Comparison of ENCODE assay signal across 30 cellular contexts in the genomic region with DNA sequence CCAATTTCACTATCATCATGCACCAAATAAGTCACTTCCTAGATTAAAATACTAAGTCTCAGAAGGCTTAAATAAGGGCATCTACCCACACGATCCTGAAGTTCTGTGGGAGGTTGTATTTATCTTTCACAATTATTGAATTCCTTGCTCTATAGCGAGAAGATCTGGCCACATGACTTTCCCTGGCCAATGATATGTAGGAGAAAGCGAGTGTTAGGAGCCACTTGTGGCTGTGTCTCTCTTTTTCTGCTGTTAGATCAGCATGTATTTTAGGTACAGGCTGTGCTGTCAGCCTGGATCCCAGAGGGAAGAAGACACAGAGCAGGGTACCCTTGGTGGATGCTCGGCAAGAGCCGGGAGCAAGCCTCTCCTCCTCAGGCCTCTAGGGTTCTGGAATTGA.
"Had no signal": no experiment of that assay in that cellular context is flagged by ENCODE, and none has a peak within 500 bp of the region (broad histone marks: within the 10 kb centered on the region; RNA-seq: fewer than 3 reads in every experiment).

No MANE protein-coding gene starts in this region.

- H3K9me3 ChIP-seq: adrenal gland, ascending aorta, body of pancreas had no signal

- H3K36me3 ChIP-seq: adrenal gland, ascending aorta, brain microvascular endothelial cell, breast epithelium, cardiac muscle cell had no signal

- H3K27me3 ChIP-seq: adrenal gland, ascending aorta, body of pancreas, brain microvascular endothelial cell, cardiac muscle cell had no signal

- H3K4me3 ChIP-seq: adrenal gland, ascending aorta, body of pancreas, breast epithelium, cardiac muscle cell had no signal

- H3K27ac ChIP-seq: adrenal gland, ascending aorta, body of pancreas, brain microvascular endothelial cell, breast epithelium, cardiac muscle cell had no signal

- H3K4me1 ChIP-seq: adrenal gland, ascending aorta, body of pancreas, breast epithelium had no signal

- DNase-seq: activated effector memory CD4-positive, alpha-beta T cell treated with anti-CD3 and anti-CD28 coated beads, Interleukin-2, amount 50 U/mL, for 16 hours; activated effector memory CD4-positive, alpha-beta T cell treated with Interleukin-2 at 50 U/mL for 16 hours; activated gamma-delta T cell; activated gamma-delta T cell treated with Interleukin-2 at 50 U/mL for 16 hours; activated naive CD4-positive, alpha-beta T cell; activated naive CD4-positive, alpha-beta T cell treated with anti-CD3 and anti-CD28 coated beads for 36 hours; activated naive CD4-positive, alpha-beta T cell treated with anti-CD3 and anti-CD28 coated beads, Interleukin-2, amount 10 ng/mL, durations not matched to agents 7 days and 5 days; activated naive CD4-positive, alpha-beta T cell treated with anti-CD3 and anti-CD28 coated beads, Interleukin-2, amount 50 U/mL, for 16 hours; activated naive CD4-positive, alpha-beta T cell treated with Interleukin-2 at 50 U/mL for 16 hours; activated naive CD8-positive, alpha-beta T cell treated with anti-CD3 and anti-CD28 coated beads for 36 hours; activated naive CD8-positive, alpha-beta T cell treated with anti-CD3 and anti-CD28 coated beads, Interleukin-2, amount 10 ng/mL, durations not matched to agents 7 days and 5 days; activated naive CD8-positive, alpha-beta T cell treated with anti-CD3 and anti-CD28 coated beads, Interleukin-2, amount 50 U/mL, for 24 hours; activated T-cell treated with anti-CD3 and anti-CD28 coated beads for 4 hours; activated T-cell treated with anti-CD3 and anti-CD28 coated beads, Interleukin-2, amount 50 U/mL, for 1 hour; activated T-cell treated with anti-CD3 and anti-CD28 coated beads, Interleukin-2, amount 50 U/mL, for 24 hours; activated T-cell treated with anti-CD3 and anti-CD28 coated beads, Interleukin-2, amount 50 U/mL, for 4 hours; activated T-cell treated with anti-CD3 and anti-CD28 coated beads, Interleukin-2, amount 50 U/mL, for 48 hours; activated T-cell treated with anti-CD3 and anti-CD28 coated beads, Interleukin-2, amount 50 U/mL, for 72 hours; amniotic stem cell; amygdala; anterior cingulate cortex; aorta; body of pancreas; brain microvascular endothelial cell; central memory CD4-positive, alpha-beta T cell; cerebellar nuclear complex had no signal
